9 cellular contexts compared by ENCODE assay signal in genomic region chr15:34366271-34367043, GRCh38. TPM values are rescaled to one million over a fixed set of nuclear protein-coding genes. Genes with fewer than 3 reads are reported as not detected.
DNase-seq lines count a peak whose midpoint lies in the region; ATAC-seq and TF ChIP-seq lines count a peak whose summit lies in the region.
"Had no signal": no experiment of that assay in that cellular context is flagged by ENCODE, and none has a peak within 500 bp of the region (broad histone marks: within the 10 kb centered on the region; RNA-seq: fewer than 3 reads in every experiment).

No MANE protein-coding gene starts in this region.

- 0% methylated on average over 36 of the region's 36 CpGs; no CpG with 5 or more reads in 1 of the 2 donors for WGBS in transverse colon (ENCODE audit: low coverage in 1 of 2), 2 donors

- intact Hi-C loops in transverse colon (cut with DNase I; ENCODE audit: low total_unique reads): loop anchor here (10.0 kb wide), 1 partner anchor 122 kb away; no protein-coding TSS in a partner anchor

- CTCF ChIA-PET in RWPE1 (lab: Yijun Ruan, JAX): interaction anchor here (0.6 to 2.1 kb wide), 9 partner anchors 20 to 253 kb away, joined by 3 to 22 read pairs (median 3); partner anchors contain the start of genes KATNBL1, NOP10, NUTM1 and SLC12A6

- no peak for ATAC-seq in HG03565 (IDR thresholded peaks at IDR 0.05; ENCODE audit: unreplicated experiment)

- H3K27me3 ChIP-seq in neutrophil (no peaks in the 10 kb centered on the region), transverse colon (no peaks in the 10 kb centered on the region)

- H3K4me1 ChIP-seq in neutrophil (ENCODE audit: control insufficient read depth in 1 of 2, insufficient read depth in 1 of 2, low read depth in 1 of 2, low read length in 1 of 2) (peaks cover 18% of the 10 kb centered on the region in 2 experiments), transverse colon (peaks cover 5 to 56% (median 38%) of the 10 kb centered on the region in 4 donors)

- H3K27ac ChIP-seq in RWPE1 (peak overlapping the region; percentile 97), neutrophil (peak overlapping the region; percentile 97), transverse colon (peak overlapping the region; percentile 98 to 100 (median 99))

- no peak for TF ChIP-seq EP300 in transverse colon (IDR thresholded peaks at IDR 0.05; ENCODE audit: low read depth)

- H3K36me3 ChIP-seq in neutrophil (no peaks in the 10 kb centered on the region), transverse colon (no peaks in the 10 kb centered on the region)

- no peak for TF ChIP-seq CTCF in RWPE1 (conservative IDR thresholded peaks at IDR 0.05; ENCODE audit: low read depth)
- TF ChIP-seq CTCF in neutrophil (IDR thresholded peaks at IDR 0.05): no peak
- peak in 1 of 5 experiments; percentile 10 for TF ChIP-seq CTCF in transverse colon (IDR thresholded peaks at IDR 0.05)

- POLR2A ChIA-PET in RWPE1 (lab: Yijun Ruan, JAX; ENCODE audit: low non-redundant PET): interaction anchor here (0.9 to 1.0 kb wide), 2 partner anchors 8 to 28 kb away, joined by 3 to 4 read pairs; partner anchors contain the start of gene SLC12A6

- DNase-seq in G401 (ENCODE audit: low spot score) (peak; percentile 83), HuH-7 (ENCODE audit: low spot score) (peak; percentile 69), RWPE1 (ENCODE audit: low spot score) (peak; percentile 78), glomerular visceral epithelial cell (ENCODE audit: extremely low spot score) (peak; percentile 71), transverse colon (peak; percentile 88)
- peak; percentile 36 for DNase-seq in activated naive CD4-positive, alpha-beta T cell treated with anti-CD3 and anti-CD28 coated beads, Interleukin-2, amount 50 U/mL, for 16 hours

- H3K9me3 ChIP-seq in neutrophil (no peaks in the 10 kb centered on the region), transverse colon (no peaks in the 10 kb centered on the region)

- TF ChIP-seq POLR2A in transverse colon (IDR thresholded peaks at IDR 0.05): peak; percentile 70

- H3K4me3 ChIP-seq in neutrophil (ENCODE audit: low read depth in 1 of 2, low read length in 1 of 2) (peak overlapping the region; percentile 98 to 99), transverse colon (peak overlapping the region; percentile 72 to 95 (median 92))

- in situ Hi-C loops in G401 (cut with HindIII; ENCODE audit: low sequenced_read_pairs) (no loop called here), transverse colon (cut with MboI; ENCODE audit: low pct_ligation_motif_present in 1 of 4, low pct_unique_long_range_greater_than_20kb in 1 of 4, low sequenced_read_pairs in 3 of 4) (loop anchor here (10.0 to 25.0 kb wide), 4 partner anchors 122 to 279 kb away; partner anchors contain the start of genes EMC4 (in 1 of the 4), EMC7 (in 1 of the 4) and PGBD4 (in 1 of the 4))

RNA-seq across cellular contexts. Expression of gene LPCAT4, which starts 0.5 kb away (rescaled TPM):
- 7.5 and 13.2 TPM in 2 replicates for total RNA-seq in G401 (2014; rRNA removed; shearing (Covaris generic))
- total RNA-seq in transverse colon: 100 to 1,000 TPM; 109 to 380 (median 143) TPM

RNA-seq across cellular contexts. Expression of gene NUTM1, which starts 23.3 kb away (rescaled TPM):
- not detected in 2 replicates for total RNA-seq in G401 (2014; rRNA removed; shearing (Covaris generic))
- total RNA-seq in transverse colon: not detected
- total RNA-seq: glomerular endothelial cell had no signal

RNA-seq across cellular contexts. Expression of gene NOP10, which starts 23.5 kb away (rescaled TPM):
- total RNA-seq in G401 (2014; rRNA removed; shearing (Covaris generic)): 291 and 354 TPM in 2 replicates
- 100 to 1,000 TPM in 3 of 4 donors, 10 to 100 TPM in 1; 41.1 to 166 (median 152) TPM for total RNA-seq in transverse colon

RNA-seq across cellular contexts. Expression of gene SLC12A6, which starts 28.9 kb away (rescaled TPM):
- total RNA-seq in G401 (2014; rRNA removed; shearing (Covaris generic)): 2.8 and 3.4 TPM in 2 replicates
- total RNA-seq in transverse colon: 10 to 100 TPM in 3 of 4 donors, 1 to 10 TPM in 1; 9.2 to 52.6 (median 26.9) TPM

Comparison
In these comparisons a context has a peak if more than half of its experiments do, and no peak if none do; other contexts are left out.
1. DNase-seq: peak in every context shown above with its lines; median percentile 88 in transverse colon; 83 in G401; 78 in RWPE1; 71 in glomerular visceral epithelial cell; 69 in HuH-7; 36 in activated naive CD4-positive, alpha-beta T cell treated with anti-CD3 and anti-CD28 coated beads, Interleukin-2, amount 50 U/mL, for 16 hours.